15 cellular contexts compared by ENCODE assay signal in genomic region chr4:108110450-108110849, GRCh38. TPM values are rescaled to one million over a fixed set of nuclear protein-coding genes. Genes with fewer than 3 reads are reported as not detected.
A peak's percentile ranks its signal among the peaks of the same experiment; 100 is the strongest.
DNase-seq lines count a peak whose midpoint lies in the region; ATAC-seq and TF ChIP-seq lines count a peak whose summit lies in the region.
"Had no signal": no experiment of that assay in that cellular context is flagged by ENCODE, and none has a peak within 500 bp of the region (broad histone marks: within the 10 kb centered on the region; RNA-seq: fewer than 3 reads in every experiment).

No MANE protein-coding gene starts in this region.

- WGBS in lower leg skin, 2 donors: 69 to 82% methylated on average over 5 of the region's 5 CpGs
- WGBS in gastroesophageal sphincter (ENCODE audit: low coverage in 1 of 2), 2 donors: 69 to 71% methylated on average over 5 of the region's 5 CpGs

- peaks cover 82% of the 10 kb centered on the region for H3K36me3 ChIP-seq in KOPT-K1 (ENCODE audit: insufficient read depth, low read length)
- peaks cover 0 to 23% (median 14%) of the 10 kb centered on the region in 3 experiments for H3K36me3 ChIP-seq in naive thymus-derived CD4-positive, alpha-beta T cell (ENCODE audit: control insufficient read depth in 2 of 3, insufficient read depth in 3 of 3, low read length in 3 of 3)
- H3K36me3 ChIP-seq in gastroesophageal sphincter: no peaks in the 10 kb centered on the region
- H3K36me3 ChIP-seq: vagina had no signal

- no peaks in the 10 kb centered on the region for H3K27me3 ChIP-seq in naive thymus-derived CD4-positive, alpha-beta T cell (ENCODE audit: control insufficient read depth in 2 of 2, insufficient read depth in 2 of 2, low read length in 2 of 2)
- no peaks in the 10 kb centered on the region for H3K27me3 ChIP-seq in gastroesophageal sphincter
- H3K27me3 ChIP-seq: vagina had no signal

- DNase-seq in activated T-cell treated with anti-CD3 and anti-CD28 coated beads, Interleukin-2, amount 50 U/mL, for 72 hours: no peak
- DNase-seq in activated T-cell treated with anti-CD3 and anti-CD28 coated beads for 4 hours (no peak), lower leg skin (ENCODE audit: low spot score in 2 of 2) (no peak)
- DNase-seq in naive thymus-derived CD4-positive, alpha-beta T cell: no peak
- DNase-seq in stimulated activated effector memory CD8-positive, alpha-beta T cell treated with anti-CD3 and anti-CD28 coated beads, Interleukin-12 subunit alpha, Interleukin-12 subunit beta, amount 100 ng/mL, for 72 hours (ENCODE audit: low spot score in 2 of 2): no peak
- DNase-seq: amniotic stem cell; cortex of kidney; left ventricle myocardium superior; right cardiac atrium; stimulated activated CD4-positive, alpha-beta T cell treated with anti-CD3 and anti-CD28 coated beads, Interleukin-2, amount 100 ng/mL, for 48 hours had no signal

- peak overlapping the region; percentile 89 for H3K27ac ChIP-seq in KOPT-K1 (ENCODE audit: low read depth, low read length, poor library complexity, severe bottlenecking)
- peak overlapping the region; percentile 80 for H3K27ac ChIP-seq in naive thymus-derived CD4-positive, alpha-beta T cell (ENCODE audit: low read depth, low read length)
- no peak overlapping the region for H3K27ac ChIP-seq in gastroesophageal sphincter
- H3K27ac ChIP-seq: vagina had no signal

- POLR2A ChIA-PET in naive thymus-derived CD4-positive, alpha-beta T cell (lab: Charles Lee): interaction anchor here (1.2 to 24.0 kb wide), 5 partner anchors 10 to 57 kb away, joined by 3 to 400 read pairs (median 160); partner anchors contain the start of gene LEF1

- peaks cover 2 to 19% of the 10 kb centered on the region in 2 donors for H3K36me3 Mint-ChIP-seq in activated T-cell treated with anti-CD3 and anti-CD28 coated beads, Interleukin-2, amount 50 U/mL, for 72 hours (ENCODE audit: insufficient read depth in 2 of 2)
- H3K36me3 Mint-ChIP-seq in naive thymus-derived CD4-positive, alpha-beta T cell: peaks cover 14 to 69% (median 41%) of the 10 kb centered on the region in 5 donors
- H3K36me3 Mint-ChIP-seq in stimulated activated effector memory CD8-positive, alpha-beta T cell treated with anti-CD3 and anti-CD28 coated beads, Interleukin-12 subunit alpha, Interleukin-12 subunit beta, amount 100 ng/mL, for 72 hours: no peaks in the 10 kb centered on the region

- TF ChIP-seq CTCF in lower leg skin (IDR thresholded peaks at IDR 0.05) (no peak), gastroesophageal sphincter (IDR thresholded peaks at IDR 0.05) (no peak)

- no peak for TF ChIP-seq EP300 in gastroesophageal sphincter (IDR thresholded peaks at IDR 0.05)

- peak overlapping the region; percentile 73 to 85 for H3K4me3 Mint-ChIP-seq in activated T-cell treated with anti-CD3 and anti-CD28 coated beads, Interleukin-2, amount 50 U/mL, for 72 hours
- H3K4me3 Mint-ChIP-seq in naive thymus-derived CD4-positive, alpha-beta T cell: peak overlapping the region; percentile 69 to 89 (median 78)
- H3K4me3 Mint-ChIP-seq in stimulated activated effector memory CD8-positive, alpha-beta T cell treated with anti-CD3 and anti-CD28 coated beads, Interleukin-12 subunit alpha, Interleukin-12 subunit beta, amount 100 ng/mL, for 72 hours: no peak overlapping the region
- H3K4me3 Mint-ChIP-seq: nephron had no signal

- H3K27ac Mint-ChIP-seq in activated T-cell treated with anti-CD3 and anti-CD28 coated beads, Interleukin-2, amount 50 U/mL, for 72 hours: peak overlapping the region; percentile 76
- peak overlapping the region; percentile 84 to 98 (median 90) for H3K27ac Mint-ChIP-seq in naive thymus-derived CD4-positive, alpha-beta T cell
- no peak overlapping the region for H3K27ac Mint-ChIP-seq in stimulated activated effector memory CD8-positive, alpha-beta T cell treated with anti-CD3 and anti-CD28 coated beads, Interleukin-12 subunit alpha, Interleukin-12 subunit beta, amount 100 ng/mL, for 72 hours
- H3K27ac Mint-ChIP-seq: nephron had no signal

- H3K9me3 Mint-ChIP-seq in activated T-cell treated with anti-CD3 and anti-CD28 coated beads, Interleukin-2, amount 50 U/mL, for 72 hours: no peaks in the 10 kb centered on the region
- H3K9me3 Mint-ChIP-seq in naive thymus-derived CD4-positive, alpha-beta T cell: peaks cover 0 to 4% (median 0%) of the 10 kb centered on the region in 11 donors
- no peaks in the 10 kb centered on the region for H3K9me3 Mint-ChIP-seq in stimulated activated effector memory CD8-positive, alpha-beta T cell treated with anti-CD3 and anti-CD28 coated beads, Interleukin-12 subunit alpha, Interleukin-12 subunit beta, amount 100 ng/mL, for 72 hours
- H3K9me3 Mint-ChIP-seq: nephron had no signal

- H3K4me3 ChIP-seq in naive thymus-derived CD4-positive, alpha-beta T cell (ENCODE audit: low read length): peak overlapping the region; percentile 5
- H3K4me3 ChIP-seq in lower leg skin (ENCODE audit: low read depth, poor library complexity, severe bottlenecking) (no peak overlapping the region), gastroesophageal sphincter (no peak overlapping the region)
- H3K4me3 ChIP-seq: vagina had no signal

- no peaks in the 10 kb centered on the region for H3K9me3 ChIP-seq in KOPT-K1 (ENCODE audit: insufficient read depth, low read length, poor library complexity, severe bottlenecking)
- no peaks in the 10 kb centered on the region for H3K9me3 ChIP-seq in naive thymus-derived CD4-positive, alpha-beta T cell (ENCODE audit: control insufficient read depth in 2 of 3, low read length in 3 of 3)
- no peaks in the 10 kb centered on the region for H3K9me3 ChIP-seq in gastroesophageal sphincter
- H3K9me3 ChIP-seq: vagina had no signal

- TF ChIP-seq POLR2A in lower leg skin (IDR thresholded peaks at IDR 0.05) (no peak), gastroesophageal sphincter (IDR thresholded peaks at IDR 0.05) (no peak)

- H3K4me1 Mint-ChIP-seq in activated T-cell treated with anti-CD3 and anti-CD28 coated beads, Interleukin-2, amount 50 U/mL, for 72 hours (ENCODE audit: low read depth): peaks cover 98% of the 10 kb centered on the region
- peaks cover 74 to 100% (median 98%) of the 10 kb centered on the region in 7 donors for H3K4me1 Mint-ChIP-seq in naive thymus-derived CD4-positive, alpha-beta T cell
- peaks cover 60% of the 10 kb centered on the region for H3K4me1 Mint-ChIP-seq in stimulated activated effector memory CD8-positive, alpha-beta T cell treated with anti-CD3 and anti-CD28 coated beads, Interleukin-12 subunit alpha, Interleukin-12 subunit beta, amount 100 ng/mL, for 72 hours

- no peak for ATAC-seq in activated T-cell treated with anti-CD3 and anti-CD28 coated beads, Interleukin-2, amount 50 U/mL, for 72 hours (replicated peaks in 1 of 2)
- ATAC-seq in GM21423 (IDR thresholded peaks at IDR 0.05; ENCODE audit: unreplicated experiment): peak; percentile 16
- ATAC-seq in naive thymus-derived CD4-positive, alpha-beta T cell: no peak
- ATAC-seq in gastroesophageal sphincter: no peak
- ATAC-seq in stimulated activated effector memory CD8-positive, alpha-beta T cell treated with anti-CD3 and anti-CD28 coated beads, Interleukin-12 subunit alpha, Interleukin-12 subunit beta, amount 100 ng/mL, for 72 hours: no peak
- ATAC-seq: left ventricle myocardium superior, right cardiac atrium had no signal

- H3K4me1 ChIP-seq in naive thymus-derived CD4-positive, alpha-beta T cell (ENCODE audit: control insufficient read depth in 2 of 2, insufficient read depth in 2 of 2, low read length in 2 of 2): peaks cover 73 to 98% of the 10 kb centered on the region in 2 donors
- no peaks in the 10 kb centered on the region for H3K4me1 ChIP-seq in gastroesophageal sphincter

- intact Hi-C loops in naive thymus-derived CD4-positive, alpha-beta T cell (cut with micrococcal nuclease): loop anchor here (5.0 kb wide), 2 partner anchors 38 to 372 kb away; no protein-coding TSS in a partner anchor
- intact Hi-C loops in lower leg skin (cut with DNase I; ENCODE audit: low total_unique reads): no loop called here

- CTCF ChIA-PET in naive thymus-derived CD4-positive, alpha-beta T cell (lab: Charles Lee): interaction anchor here (1.0 kb wide), 1 partner anchor 9 kb away, joined by 3 read pairs; no protein-coding TSS in a partner anchor

- no peaks in the 10 kb centered on the region for H3K27me3 Mint-ChIP-seq in activated T-cell treated with anti-CD3 and anti-CD28 coated beads, Interleukin-2, amount 50 U/mL, for 72 hours (ENCODE audit: low read depth)
- no peaks in the 10 kb centered on the region for H3K27me3 Mint-ChIP-seq in naive thymus-derived CD4-positive, alpha-beta T cell

RNA-seq across cellular contexts. Expression of gene LEF1, which starts 58.3 kb away (rescaled TPM):
- 100 to 1,000 TPM; 130 to 175 TPM for total RNA-seq in activated T-cell treated with anti-CD3 and anti-CD28 coated beads, Interleukin-2, amount 50 U/mL, for 72 hours
- 100 to 1,000 TPM; 270 to 830 (median 674) TPM for total RNA-seq in naive thymus-derived CD4-positive, alpha-beta T cell
- 100 to 1,000 TPM; 637 to 928 TPM for polyA plus RNA-seq in naive thymus-derived CD4-positive, alpha-beta T cell
- total RNA-seq in lower leg skin (10 to 100 TPM in 2 of 4 donors, 1 to 10 TPM in 2; 1.7 to 17.8 (median 7.8) TPM), gastroesophageal sphincter (1 to 10 TPM in 3 of 4 donors, not detected in 1; 1.5 to 2.6 (median 2.4) TPM)

Comparison
In these comparisons a context has a peak if more than half of its experiments do, and no peak if none do; other contexts are left out.
1. H3K27ac ChIP-seq: peak in KOPT-K1 (single experiment) and naive thymus-derived CD4-positive, alpha-beta T cell (single experiment); none in gastroesophageal sphincter (0 of 4).
2. RNA of gene LEF1, which starts 58.3 kb away (total RNA-seq): 270 to 830 TPM in naive thymus-derived CD4-positive, alpha-beta T cell and 130 to 175 TPM in activated T-cell treated with anti-CD3 and anti-CD28 coated beads, Interleukin-2, amount 50 U/mL, for 72 hours; 1.7 to 17.8 TPM in lower leg skin and 1.5 to 2.6 TPM in gastroesophageal sphincter; every median in the first group is over 4 times any median in the second.